ENCODE assay signal across 8 cellular contexts in the genomic region with DNA sequence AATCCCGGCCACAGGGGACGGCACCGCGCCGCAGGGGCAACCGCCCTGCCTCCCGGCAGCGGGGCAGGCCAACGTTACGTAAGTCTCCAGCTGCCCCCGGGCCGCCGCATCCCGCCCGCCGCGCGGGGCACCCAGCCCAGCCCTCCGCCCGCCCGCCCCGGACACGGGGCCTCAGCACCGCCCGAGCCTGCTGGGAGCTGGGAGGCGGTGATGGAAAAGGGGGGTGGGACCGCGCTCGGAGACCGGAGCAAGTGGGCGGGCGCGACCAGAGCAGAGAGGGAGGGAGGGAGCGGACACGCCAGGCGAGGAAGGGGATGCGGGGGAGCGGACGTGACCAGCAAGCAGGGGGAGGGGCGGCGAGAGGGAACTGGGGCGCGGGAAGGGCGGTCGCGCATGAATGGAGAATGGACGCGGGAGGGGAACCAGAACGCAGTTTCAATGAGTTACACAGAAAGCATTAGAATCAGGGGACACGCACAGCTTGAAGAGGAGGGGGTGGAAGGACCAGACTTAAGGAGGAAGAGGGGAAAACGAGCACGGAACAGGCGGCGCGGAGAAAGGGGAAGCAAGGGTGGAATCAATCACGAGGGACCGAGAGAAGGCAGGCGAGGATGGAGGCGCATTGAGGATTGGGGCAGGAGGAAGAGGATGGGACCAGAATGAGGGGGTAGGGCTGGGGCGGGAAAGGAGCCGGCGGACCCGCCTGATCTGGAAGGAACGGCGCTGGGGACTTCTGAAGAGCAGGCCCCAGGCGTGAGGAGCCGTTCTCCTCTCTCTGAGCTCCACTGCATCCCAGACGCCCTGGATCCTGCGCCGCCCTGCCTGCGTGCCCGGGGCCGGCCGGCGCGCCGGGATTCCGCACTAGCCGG. TPM values are rescaled to one million over a fixed set of nuclear protein-coding genes. Genes with fewer than 3 reads are reported as not detected.
DNase-seq lines count a peak whose midpoint lies in the region; ATAC-seq and TF ChIP-seq lines count a peak whose summit lies in the region.

No MANE protein-coding gene starts in this region.

- peak overlapping the region; percentile 96 for H3K27ac ChIP-seq in Panc1 (ENCODE audit: low read length)
- H3K27ac ChIP-seq in fibroblast of lung (ENCODE audit: insufficient read depth, low read length): peak overlapping the region; percentile 90

- peaks cover 54% of the 10 kb centered on the region for H3K79me2 ChIP-seq in fibroblast of lung (ENCODE audit: control insufficient read depth, insufficient read depth, low read length)

- no peaks in the 10 kb centered on the region for H3K9me3 Mint-ChIP-seq in activated T-helper 2 cell treated with anti-CD3 and anti-CD28 coated beads, Interferon-gamma antibody, Interleukin-2, Interleukin-4, amounts not matched to agents 10 μg/mL and 5 μg/mL and 100 μg/mL, durations not matched to agents 14 hours and 24 hours and 36 hours
- no peaks in the 10 kb centered on the region for H3K9me3 Mint-ChIP-seq in naive B cell
- no peaks in the 10 kb centered on the region for H3K9me3 Mint-ChIP-seq in stimulated activated naive B cell treated with anti-CD40 and anti-IgM and Interleukin-4, amounts not matched to agents 10 μg/mL and 1 μg/mL and 100 μg/mL, for 72 hours

- peak overlapping the region; percentile 84 to 97 for H3K4me3 ChIP-seq in Panc1 (ENCODE audit: low read depth in 2 of 2, low read length in 2 of 2)
- H3K4me3 ChIP-seq in fibroblast of lung (replicated peaks in 1 of 4; ENCODE audit: control extremely low read depth in 1 of 4, insufficient read depth in 1 of 4, low read depth in 3 of 4, low read length in 4 of 4): peak overlapping the region; percentile 84 to 95 (median 86)

- no peaks in the 10 kb centered on the region for H3K27me3 Mint-ChIP-seq in activated T-helper 2 cell treated with anti-CD3 and anti-CD28 coated beads, Interferon-gamma antibody, Interleukin-2, Interleukin-4, amounts not matched to agents 10 μg/mL and 5 μg/mL and 100 μg/mL, durations not matched to agents 14 hours and 24 hours and 36 hours (ENCODE audit: low read depth)
- H3K27me3 Mint-ChIP-seq in naive B cell: no peaks in the 10 kb centered on the region
- H3K27me3 Mint-ChIP-seq in stimulated activated naive B cell treated with anti-CD40 and anti-IgM and Interleukin-4, amounts not matched to agents 10 μg/mL and 1 μg/mL and 100 μg/mL, for 72 hours: no peaks in the 10 kb centered on the region

- H3K4me3 Mint-ChIP-seq in activated T-helper 2 cell treated with anti-CD3 and anti-CD28 coated beads, Interferon-gamma antibody, Interleukin-2, Interleukin-4, amounts not matched to agents 10 μg/mL and 5 μg/mL and 100 μg/mL, durations not matched to agents 14 hours and 24 hours and 36 hours (ENCODE audit: low read depth): peak overlapping the region; percentile 99
- H3K4me3 Mint-ChIP-seq in naive B cell: peak overlapping the region; percentile 93 to 99 (median 99)
- peak overlapping the region; percentile 94 to 95 for H3K4me3 Mint-ChIP-seq in stimulated activated naive B cell treated with anti-CD40 and anti-IgM and Interleukin-4, amounts not matched to agents 10 μg/mL and 1 μg/mL and 100 μg/mL, for 72 hours

- peaks cover 46% of the 10 kb centered on the region for H3K36me3 Mint-ChIP-seq in activated T-helper 2 cell treated with anti-CD3 and anti-CD28 coated beads, Interferon-gamma antibody, Interleukin-2, Interleukin-4, amounts not matched to agents 10 μg/mL and 5 μg/mL and 100 μg/mL, durations not matched to agents 14 hours and 24 hours and 36 hours (ENCODE audit: low read depth)
- peaks cover 0 to 8% of the 10 kb centered on the region in 2 donors for H3K36me3 Mint-ChIP-seq in naive B cell
- H3K36me3 Mint-ChIP-seq in stimulated activated naive B cell treated with anti-CD40 and anti-IgM and Interleukin-4, amounts not matched to agents 10 μg/mL and 1 μg/mL and 100 μg/mL, for 72 hours: peaks cover 33 to 41% of the 10 kb centered on the region in 2 donors

- intact Hi-C loops in Panc1 (cut with micrococcal nuclease; ENCODE audit: unreplicated experiment): no loop called here
- intact Hi-C loops in activated T-helper 2 cell treated with anti-CD3 and anti-CD28 coated beads, Interferon-gamma antibody, Interleukin-2, Interleukin-4, amounts not matched to agents 10 μg/mL and 5 μg/mL and 100 μg/mL, durations not matched to agents 14 hours and 24 hours and 36 hours (cut with micrococcal nuclease): loop anchor here (1.0 kb wide), 1 partner anchor 244 kb away; the partner anchor contains the start of gene ARIH1

- H2AFZ ChIP-seq in fibroblast of lung (ENCODE audit: low read length): no peak overlapping the region

- H3K9me3 ChIP-seq in Panc1 (ENCODE audit: control insufficient read depth, insufficient read depth, low read depth, low read length) (no peaks in the 10 kb centered on the region), fibroblast of lung (ENCODE audit: control insufficient read depth, insufficient read depth, low read depth, low read length) (no peaks in the 10 kb centered on the region)

- TF ChIP-seq CTCF in Panc1 (IDR thresholded peaks at IDR 0.05) (no peak), fibroblast of lung (conservative IDR thresholded peaks at IDR 0.05 in 1 of 2, IDR thresholded peaks at IDR 0.05 in 1 of 2; ENCODE audit: low read depth in 1 of 2, low read length in 2 of 2) (no peak)

- H3K4me2 ChIP-seq in fibroblast of lung (ENCODE audit: extremely low read depth, insufficient read depth, low read length): peak overlapping the region; percentile 72

- POLR2A ChIA-PET in Panc1 (lab: Charles Lee): interaction anchor here (0.6 kb wide), 1 partner anchor 28 kb away, joined by 5 read pairs; no protein-coding TSS in a partner anchor

- H3K36me3 ChIP-seq in Panc1 (ENCODE audit: control insufficient read depth, insufficient read depth, low read length): peaks cover 15% of the 10 kb centered on the region
- no peaks in the 10 kb centered on the region for H3K36me3 ChIP-seq in fibroblast of lung (ENCODE audit: control insufficient read depth, insufficient read depth, low read length)

- peak overlapping the region; percentile 100 for H3K27ac Mint-ChIP-seq in activated T-helper 2 cell treated with anti-CD3 and anti-CD28 coated beads, Interferon-gamma antibody, Interleukin-2, Interleukin-4, amounts not matched to agents 10 μg/mL and 5 μg/mL and 100 μg/mL, durations not matched to agents 14 hours and 24 hours and 36 hours
- H3K27ac Mint-ChIP-seq in naive B cell: peak overlapping the region; percentile 95 to 99 (median 97)
- peak overlapping the region; percentile 98 for H3K27ac Mint-ChIP-seq in stimulated activated naive B cell treated with anti-CD40 and anti-IgM and Interleukin-4, amounts not matched to agents 10 μg/mL and 1 μg/mL and 100 μg/mL, for 72 hours

- ATAC-seq in Panc1 (peak; percentile 48), naive B cell (ENCODE audit: low read depth in 2 of 2) (peak in 1 of 2 donors; percentile 3), HG03135 (IDR thresholded peaks at IDR 0.05; ENCODE audit: unreplicated experiment) (no peak)
- ATAC-seq in stimulated activated naive B cell treated with anti-CD40 and anti-IgM and Interleukin-4, amounts not matched to agents 10 μg/mL and 1 μg/mL and 100 μg/mL, for 72 hours (replicated peaks): peak; percentile 5 to 10

- in situ Hi-C loops in Caki2 (cut with HindIII; ENCODE audit: low pct_unique_long_range_greater_than_20kb, low sequenced_read_pairs): no loop called here
- in situ Hi-C loops in Panc1 (cut with HindIII; ENCODE audit: low pct_unique_long_range_greater_than_20kb, low sequenced_read_pairs): no loop called here

- BruUV-seq in Panc1 (replicated peaks; lab: Mats Ljungman, UMichigan): no TSS peak

- H3K4me1 ChIP-seq in Panc1 (ENCODE audit: control insufficient read depth, insufficient read depth, low read length) (peaks cover 28% of the 10 kb centered on the region), fibroblast of lung (ENCODE audit: control insufficient read depth, extremely low read depth, insufficient read depth, low read length) (peaks cover 9% of the 10 kb centered on the region)

- CTCF ChIA-PET in Panc1 (lab: Charles Lee): interaction anchor here (0.7 kb wide), 1 partner anchor 77 kb away, joined by 3 read pairs; no protein-coding TSS in a partner anchor

- H3K9ac ChIP-seq in fibroblast of lung (ENCODE audit: insufficient read depth, low read length): peak overlapping the region; percentile 89

- peaks cover 33% of the 10 kb centered on the region for H3K4me1 Mint-ChIP-seq in activated T-helper 2 cell treated with anti-CD3 and anti-CD28 coated beads, Interferon-gamma antibody, Interleukin-2, Interleukin-4, amounts not matched to agents 10 μg/mL and 5 μg/mL and 100 μg/mL, durations not matched to agents 14 hours and 24 hours and 36 hours (ENCODE audit: low read depth)
- H3K4me1 Mint-ChIP-seq in naive B cell: peaks cover 48 to 57% (median 56%) of the 10 kb centered on the region in 3 donors
- peaks cover 21 to 57% of the 10 kb centered on the region in 2 donors for H3K4me1 Mint-ChIP-seq in stimulated activated naive B cell treated with anti-CD40 and anti-IgM and Interleukin-4, amounts not matched to agents 10 μg/mL and 1 μg/mL and 100 μg/mL, for 72 hours

- no peaks in the 10 kb centered on the region for H3K27me3 ChIP-seq in Panc1 (ENCODE audit: control insufficient read depth, insufficient read depth, low read length)
- H3K27me3 ChIP-seq in fibroblast of lung (ENCODE audit: control insufficient read depth, insufficient read depth, low read length): no peaks in the 10 kb centered on the region

- peaks cover 3% of the 10 kb centered on the region for H4K20me1 ChIP-seq in fibroblast of lung (ENCODE audit: control insufficient read depth, extremely low read depth, insufficient read depth, low read length)

- DNase-seq in Caki2 (ENCODE audit: low read depth) (peak; percentile 91), HuH-7 (ENCODE audit: low spot score) (peak; percentile 84), Panc1 (ENCODE audit: low read depth, low spot score) (no peak), fibroblast of lung (ENCODE audit: low read depth in 2 of 2) (peak; percentile 91 to 92), naive B cell (peak; percentile 58)
- DNase-seq in activated T-helper 2 cell treated with anti-CD3 and anti-CD28 coated beads, Interferon-gamma antibody, Interleukin-2, Interleukin-4, amounts not matched to agents 10 μg/mL and 5 μg/mL and 100 μg/mL, durations not matched to agents 14 hours and 24 hours and 36 hours (ENCODE audit: low spot score): peak; percentile 68
- peak; percentile 86 for DNase-seq in stimulated activated naive B cell treated with anti-CD40 and anti-IgM and Interleukin-4, amounts not matched to agents 10 μg/mL and 1 μg/mL and 100 μg/mL, for 72 hours

RNA-seq across cellular contexts. Expression of gene PKM, which starts 0.6 kb away (rescaled TPM):
- 3,717 and 4,058 TPM in 2 replicates for total RNA-seq in Caki2 (2014; rRNA removed; shearing (Covaris generic); ENCODE audit: low replicate concordance)
- total RNA-seq in Panc1 (2021; ENCODE audit: unreplicated experiment) (1,590 TPM), fibroblast of lung (926 and 1,892 TPM in 2 replicates)
- 1,992 TPM for polyA plus RNA-seq in Panc1 (2012; ENCODE audit: insufficient read length)
- total RNA-seq in activated T-helper 2 cell treated with anti-CD3 and anti-CD28 coated beads, Interferon-gamma antibody, Interleukin-2, Interleukin-4, amounts not matched to agents 10 μg/mL and 5 μg/mL and 100 μg/mL, durations not matched to agents 14 hours and 24 hours and 36 hours: 2,347 and 2,391 TPM in 2 replicates
- polyA plus RNA-seq in fibroblast of lung (2,521 and 3,546 TPM in 2 replicates), naive B cell (ENCODE audit: low read depth in 6 of 6) (100 to 1,000 TPM; 175 to 319 (median 227) TPM)
- 1,992 and 2,536 TPM in 2 replicates for polyA plus RNA-seq in fibroblast of lung (2012)
- polyA minus RNA-seq in fibroblast of lung (ENCODE audit: low replicate concordance): 3,488 and 4,252 TPM in 2 replicates

RNA-seq across cellular contexts. Expression of gene GRAMD2A, which starts 32.8 kb away (rescaled TPM):
- total RNA-seq in Caki2 (2014; rRNA removed; shearing (Covaris generic); ENCODE audit: low replicate concordance): 0.47 and 12.9 TPM in 2 replicates
- total RNA-seq in Panc1 (2021; ENCODE audit: unreplicated experiment) (1.3 TPM), fibroblast of lung (0.77 and 0.83 TPM in 2 replicates)
- polyA plus RNA-seq in Panc1 (2012; ENCODE audit: insufficient read length): 2.5 TPM
- total RNA-seq in activated T-helper 2 cell treated with anti-CD3 and anti-CD28 coated beads, Interferon-gamma antibody, Interleukin-2, Interleukin-4, amounts not matched to agents 10 μg/mL and 5 μg/mL and 100 μg/mL, durations not matched to agents 14 hours and 24 hours and 36 hours: not detected in 2 replicates
- polyA plus RNA-seq in fibroblast of lung (0.09 and 0.15 TPM in 2 replicates), naive B cell (ENCODE audit: low read depth in 6 of 6) (not detected)
- polyA plus RNA-seq in fibroblast of lung (2012): 0.16 TPM in 1 of 2 replicates, not detected in the other
- polyA minus RNA-seq in fibroblast of lung (ENCODE audit: low replicate concordance): not detected in 2 replicates

RNA-seq across cellular contexts. Expression of gene PARP6, which starts 41.9 kb away (rescaled TPM):
- 11.6 and 20.6 TPM in 2 replicates for total RNA-seq in Caki2 (2014; rRNA removed; shearing (Covaris generic); ENCODE audit: low replicate concordance)
- total RNA-seq in Panc1 (2021; ENCODE audit: unreplicated experiment) (85.7 TPM), fibroblast of lung (23.4 and 27.4 TPM in 2 replicates)
- polyA plus RNA-seq in Panc1 (2012; ENCODE audit: insufficient read length): 64.5 TPM
- total RNA-seq in activated T-helper 2 cell treated with anti-CD3 and anti-CD28 coated beads, Interferon-gamma antibody, Interleukin-2, Interleukin-4, amounts not matched to agents 10 μg/mL and 5 μg/mL and 100 μg/mL, durations not matched to agents 14 hours and 24 hours and 36 hours: 65.4 and 73.1 TPM in 2 replicates
- polyA plus RNA-seq in fibroblast of lung (31.9 and 37.7 TPM in 2 replicates), naive B cell (ENCODE audit: low read depth in 6 of 6) (10 to 100 TPM; 22.5 to 55.4 (median 28.4) TPM)
- polyA plus RNA-seq in fibroblast of lung (2012): 21.6 and 24.0 TPM in 2 replicates
- polyA minus RNA-seq in fibroblast of lung (ENCODE audit: low replicate concordance): 33.9 and 38.3 TPM in 2 replicates
